11 cellular contexts compared by ENCODE assay signal in genomic region chr20:36887779-36888133, GRCh38. TPM values are rescaled to one million over a fixed set of nuclear protein-coding genes. Genes with fewer than 3 reads are reported as not detected.
DNase-seq lines count a peak whose midpoint lies in the region; ATAC-seq, FAIRE-seq and TF ChIP-seq lines count a peak whose summit lies in the region.
"Had no signal": no experiment of that assay in that cellular context is flagged by ENCODE, and none has a peak within 500 bp of the region (broad histone marks: within the 10 kb centered on the region; RNA-seq: fewer than 3 reads in every experiment).

No MANE protein-coding gene starts in this region.

- DNase-seq in AG10803 (ENCODE audit: low read depth) (peak; percentile 8), H54 (ENCODE audit: insufficient read length, low spot score) (no peak), cerebellar cortex (ENCODE audit: low spot score) (peak; percentile 12), mesenteric fat pad (ENCODE audit: low spot score) (peak; percentile 18), midbrain (lab: John Stamatoyannopoulos, UW) (no peak), right atrium auricular region (ENCODE audit: low spot score) (no peak)

- FAIRE-seq in H54 (lab: Jason Lieb, UNC): no peak

- peaks cover 37% of the 10 kb centered on the region for H3K36me3 Mint-ChIP-seq in activated T-helper 17 cell treated with anti-CD3 and anti-CD28 coated beads, Interleukin-2, amount 50 U/mL, for 72 hours (ENCODE audit: low read depth)
- H3K36me3 Mint-ChIP-seq: naive B cell had no signal

- H3K4me3 Mint-ChIP-seq in activated T-helper 17 cell treated with anti-CD3 and anti-CD28 coated beads, Interleukin-2, amount 50 U/mL, for 72 hours: no peak overlapping the region

- H3K4me1 ChIP-seq in right atrium auricular region: peaks cover 0 to 14% of the 10 kb centered on the region in 2 donors

- no peak overlapping the region for H3K27ac ChIP-seq in right atrium auricular region

- H3K4me3 ChIP-seq in AG10803 (ENCODE audit: low read length) (peak overlapping the region; percentile 56), right atrium auricular region (no peak overlapping the region)

- 0 out of 2 replicates have a peak, but pooled peaks have one; percentile 17 for TF ChIP-seq POLR2A in H54 (IDR thresholded peaks at IDR 0.05; ENCODE audit: low read depth, low read length)

- ATAC-seq in GM21447 (IDR thresholded peaks at IDR 0.05; ENCODE audit: unreplicated experiment): no peak
- ATAC-seq in activated T-helper 17 cell treated with anti-CD3 and anti-CD28 coated beads, Interleukin-2, amount 50 U/mL, for 72 hours (replicated peaks): no peak

- H3K36me3 ChIP-seq in right atrium auricular region: peaks cover 37% of the 10 kb centered on the region

- no peak overlapping the region for H3K27ac Mint-ChIP-seq in activated T-helper 17 cell treated with anti-CD3 and anti-CD28 coated beads, Interleukin-2, amount 50 U/mL, for 72 hours

- H3K4me1 Mint-ChIP-seq in activated T-helper 17 cell treated with anti-CD3 and anti-CD28 coated beads, Interleukin-2, amount 50 U/mL, for 72 hours: peaks cover 13% of the 10 kb centered on the region

- H3K9me3 Mint-ChIP-seq in activated T-helper 17 cell treated with anti-CD3 and anti-CD28 coated beads, Interleukin-2, amount 50 U/mL, for 72 hours: no peaks in the 10 kb centered on the region
- H3K9me3 Mint-ChIP-seq: H9, naive B cell had no signal

- no peaks in the 10 kb centered on the region for H3K27me3 ChIP-seq in right atrium auricular region

- TF ChIP-seq CTCF in AG10803 (conservative IDR thresholded peaks at IDR 0.05; ENCODE audit: low read length): no peak
- no peak for TF ChIP-seq CTCF in right atrium auricular region (IDR thresholded peaks at IDR 0.05)

- H3K9me3 ChIP-seq in right atrium auricular region: no peaks in the 10 kb centered on the region

- no peaks in the 10 kb centered on the region for H3K27me3 Mint-ChIP-seq in activated T-helper 17 cell treated with anti-CD3 and anti-CD28 coated beads, Interleukin-2, amount 50 U/mL, for 72 hours
- H3K27me3 Mint-ChIP-seq: naive B cell had no signal

RNA-seq across cellular contexts. Expression of gene TLDC2, which starts 11.8 kb away (rescaled TPM):
- total RNA-seq in mesenteric fat pad (not detected), right atrium auricular region (under 1 TPM in 1 of 2 donors, not detected in 1; 0.30 TPM)
- total RNA-seq in activated T-helper 17 cell treated with anti-CD3 and anti-CD28 coated beads, Interleukin-2, amount 50 U/mL, for 72 hours: not detected
- total RNA-seq: LHCN-M2 had no signal

Comparison
In these comparisons a context has a peak if more than half of its experiments do, and no peak if none do; other contexts are left out.
1. DNase-seq: peak in AG10803 (single experiment), cerebellar cortex (single experiment) and mesenteric fat pad (single experiment); none in H54 (single experiment), midbrain (single experiment) and right atrium auricular region (single experiment).